32 cellular contexts compared by ENCODE assay signal in genomic region chr11:117725048-117725734, GRCh38.
DNase-seq lines count a peak whose midpoint lies in the region; ATAC-seq and TF ChIP-seq lines count a peak whose summit lies in the region.
"Had no signal": no experiment of that assay in that cellular context is flagged by ENCODE, and none has a peak within 500 bp of the region (broad histone marks: within the 10 kb centered on the region; RNA-seq: fewer than 3 reads in every experiment).

No MANE protein-coding gene starts in this region.

- no peaks in the 10 kb centered on the region for H3K36me3 ChIP-seq in Panc1 (ENCODE audit: control insufficient read depth, insufficient read depth, low read length)
- no peaks in the 10 kb centered on the region for H3K36me3 ChIP-seq in upper lobe of right lung
- no peaks in the 10 kb centered on the region for H3K36me3 ChIP-seq in Caco-2 (ENCODE audit: control insufficient read depth, insufficient read depth, low read length)
- H3K36me3 ChIP-seq: breast epithelium, gastroesophageal sphincter, thoracic aorta, uterus had no signal

- H3K27ac ChIP-seq in Panc1 (ENCODE audit: low read length), result no peak overlapping the region
- no peak overlapping the region for H3K27ac ChIP-seq in upper lobe of right lung
- H3K27ac ChIP-seq: breast epithelium, gastroesophageal sphincter, skin epidermis, thoracic aorta, uterus, VCaP had no signal

- peak; percentile 52; the same call in 1 of the 2 replicates for ATAC-seq in Panc1
- ATAC-seq in upper lobe of right lung, result no peak
- ATAC-seq: activated CD4-positive, alpha-beta T cell treated with anti-CD3 and anti-CD28 coated beads for 36 hours; activated CD8-positive, alpha-beta T cell treated with anti-CD3 and anti-CD28 coated beads, Interleukin-2, amount 10 ng/mL, durations not matched to agents 7 days and 5 days; gastroesophageal sphincter; K562; PC-3; stimulated activated naive B cell treated with anti-CD40 and anti-IgM and Interleukin-4, amounts not matched to agents 10 μg/mL and 1 μg/mL and 100 μg/mL, for 72 hours had no signal

- in situ Hi-C loops in Panc1 (cut with HindIII; ENCODE audit: low pct_unique_long_range_greater_than_20kb, low sequenced_read_pairs), result no loop called here

- H3K4me3 Mint-ChIP-seq in Caco-2 (ENCODE audit: unreplicated experiment), result no peak overlapping the region
- H3K4me3 Mint-ChIP-seq: activated CD4-positive, alpha-beta T cell treated with anti-CD3 and anti-CD28 coated beads for 36 hours; activated CD8-positive, alpha-beta T cell treated with anti-CD3 and anti-CD28 coated beads, Interleukin-2, amount 10 ng/mL, durations not matched to agents 7 days and 5 days; activated naive CD4-positive, alpha-beta T cell treated with anti-CD3 and anti-CD28 coated beads, Interleukin-2, amount 50 U/mL, for 24 hours; CD4-positive, CD25-positive, alpha-beta regulatory T cell; nephron progenitor cell; stimulated activated naive B cell treated with anti-CD40 and anti-IgM and Interleukin-4, amounts not matched to agents 10 μg/mL and 1 μg/mL and 100 μg/mL, for 72 hours had no signal

- H3K4me1 Mint-ChIP-seq in Caco-2 (ENCODE audit: low read depth, unreplicated experiment), result peaks cover 17% of the 10 kb centered on the region
- H3K4me1 Mint-ChIP-seq: activated CD4-positive, alpha-beta T cell treated with anti-CD3 and anti-CD28 coated beads for 36 hours; activated naive CD4-positive, alpha-beta T cell treated with anti-CD3 and anti-CD28 coated beads, Interleukin-2, amount 50 U/mL, for 24 hours; CD4-positive, CD25-positive, alpha-beta regulatory T cell; stimulated activated naive B cell treated with anti-CD40 and anti-IgM and Interleukin-4, amounts not matched to agents 10 μg/mL and 1 μg/mL and 100 μg/mL, for 72 hours had no signal

- H3K27me3 ChIP-seq in Panc1 (ENCODE audit: control insufficient read depth, insufficient read depth, low read length) (no peaks in the 10 kb centered on the region), upper lobe of right lung (no peaks in the 10 kb centered on the region), Caco-2 (replicated peaks; ENCODE audit: control insufficient read depth, insufficient read depth, low read length) (no peaks in the 10 kb centered on the region)
- H3K27me3 ChIP-seq: breast epithelium, uterus had no signal

- BruUV-seq in Panc1 (replicated peaks; lab: Mats Ljungman, UMichigan) (no TSS peak), Caco-2 (replicated peaks; lab: Mats Ljungman, UMichigan) (no TSS peak)

- POLR2A ChIA-PET in Panc1 (lab: Charles Lee) (no interaction called here), Caco-2 (lab: Charles Lee) (no interaction called here)

- H3K4me3 ChIP-seq in Panc1 (ENCODE audit: low read depth in 2 of 2, low read length in 2 of 2) (no peak overlapping the region), upper lobe of right lung (no peak overlapping the region), Caco-2 (ENCODE audit: low read depth, low read length) (no peak overlapping the region)
- H3K4me3 ChIP-seq: breast epithelium, gastroesophageal sphincter, K562, lung, skin epidermis, thoracic aorta, uterus had no signal

- intact Hi-C loops in Panc1 (cut with micrococcal nuclease; ENCODE audit: unreplicated experiment), result no loop called here
- intact Hi-C loops in upper lobe of right lung (cut with DNase I), result no loop called here
- intact Hi-C loops in Caco-2 (cut with micrococcal nuclease; ENCODE audit: unreplicated experiment), result no loop called here

- peak; percentile 76 for DNase-seq in NCI-H510A treated with DMSO at 0.1 percent for 48 hours (lab: John Stamatoyannopoulos, UW)
- DNase-seq in NCI-H510A (lab: John Stamatoyannopoulos, UW), result no peak
- DNase-seq in Panc1 (ENCODE audit: low read depth, low spot score), result no peak
- DNase-seq in left kidney (ENCODE audit: low read depth, low spot score), result peak; percentile 66
- peak; percentile 38 for DNase-seq in upper lobe of right lung
- no peak for DNase-seq in NCI-H2171 (lab: John Stamatoyannopoulos, UW)
- no peak for DNase-seq in globus pallidus (ENCODE audit: low spot score)
- DNase-seq in Caco-2, result no peak
- DNase-seq: activated CD4-positive, alpha-beta T cell treated with anti-CD3 and anti-CD28 coated beads for 36 hours; activated CD8-positive, alpha-beta T cell treated with anti-CD3 and anti-CD28 coated beads, Interleukin-2, amount 10 ng/mL, durations not matched to agents 7 days and 5 days; CD4-positive, CD25-positive, alpha-beta regulatory T cell; effector CD4-positive, alpha-beta T cell; EL; H7; NCI-H1105 treated with DMSO at 0.1 percent for 48 hours; NCI-H2081 treated with DMSO at 0.1 percent for 48 hours; NCI-H524 treated with DMSO at 0.1 percent for 48 hours; nephron progenitor cell; NK-92 treated with Interleukin-12 subunit alpha and Interleukin-12 subunit beta, amount 100 ng/mL, for 24 hours; PC-3; stimulated activated naive B cell treated with anti-CD40 and anti-IgM and Interleukin-4, amounts not matched to agents 10 μg/mL and 1 μg/mL and 100 μg/mL, for 72 hours; SW 1271; T-helper 9 cell; uterus had no signal

- H3K27me3 Mint-ChIP-seq in Caco-2 (ENCODE audit: insufficient read depth, unreplicated experiment), result no peaks in the 10 kb centered on the region

- no peaks in the 10 kb centered on the region for H3K36me3 Mint-ChIP-seq in Caco-2 (ENCODE audit: insufficient read depth, unreplicated experiment)
- H3K36me3 Mint-ChIP-seq: activated naive CD4-positive, alpha-beta T cell treated with anti-CD3 and anti-CD28 coated beads, Interleukin-2, amount 50 U/mL, for 24 hours; CD4-positive, CD25-positive, alpha-beta regulatory T cell had no signal

- no peak overlapping the region for H3K27ac Mint-ChIP-seq in Caco-2 (ENCODE audit: unreplicated experiment)
- H3K27ac Mint-ChIP-seq: activated CD4-positive, alpha-beta T cell treated with anti-CD3 and anti-CD28 coated beads for 36 hours; activated CD8-positive, alpha-beta T cell treated with anti-CD3 and anti-CD28 coated beads, Interleukin-2, amount 10 ng/mL, durations not matched to agents 7 days and 5 days; activated naive CD4-positive, alpha-beta T cell treated with anti-CD3 and anti-CD28 coated beads, Interleukin-2, amount 50 U/mL, for 24 hours; CD4-positive, CD25-positive, alpha-beta regulatory T cell; nephron progenitor cell; stimulated activated naive B cell treated with anti-CD40 and anti-IgM and Interleukin-4, amounts not matched to agents 10 μg/mL and 1 μg/mL and 100 μg/mL, for 72 hours had no signal

- CTCF ChIA-PET in Panc1 (lab: Charles Lee), result no interaction called here
- CTCF ChIA-PET in Caco-2 (lab: Charles Lee), result no interaction called here

- H3K9me3 Mint-ChIP-seq in Caco-2 (ENCODE audit: unreplicated experiment), result no peaks in the 10 kb centered on the region
- H3K9me3 Mint-ChIP-seq: activated naive CD4-positive, alpha-beta T cell treated with anti-CD3 and anti-CD28 coated beads, Interleukin-2, amount 50 U/mL, for 24 hours; CD4-positive, CD25-positive, alpha-beta regulatory T cell had no signal

- TF ChIP-seq CTCF in Panc1 (IDR thresholded peaks at IDR 0.05) (no peak), upper lobe of right lung (IDR thresholded peaks at IDR 0.05) (no peak), Caco-2 (IDR thresholded peaks at IDR 0.05; ENCODE audit: insufficient read depth in 1 of 2, low read depth in 1 of 2, low read length in 1 of 2, severe bottlenecking in 1 of 2, unreplicated experiment in 1 of 2) (no peak)

- H3K4me1 ChIP-seq in Panc1 (ENCODE audit: control insufficient read depth, insufficient read depth, low read length), result peaks cover 3% of the 10 kb centered on the region; the same call in 1 of the 2 replicates
- H3K4me1 ChIP-seq in upper lobe of right lung, result no peaks in the 10 kb centered on the region
- peaks cover 5% of the 10 kb centered on the region; the same call in 1 of the 2 replicates for H3K4me1 ChIP-seq in Caco-2
- H3K4me1 ChIP-seq: breast epithelium, uterus had no signal

- H3K9me3 ChIP-seq in Panc1 (ENCODE audit: control insufficient read depth, insufficient read depth, low read depth, low read length), result no peaks in the 10 kb centered on the region
- H3K9me3 ChIP-seq in upper lobe of right lung, result no peaks in the 10 kb centered on the region
- peaks cover 4% of the 10 kb centered on the region; the same call in 1 of the 2 replicates for H3K9me3 ChIP-seq in Caco-2
- H3K9me3 ChIP-seq: breast epithelium, gastroesophageal sphincter, thoracic aorta, uterus had no signal

Comparison
In these comparisons a context has a peak if more than half of its experiments do, and no peak if none do; other contexts are left out.
1. DNase-seq: peak in NCI-H510A treated with DMSO at 0.1 percent for 48 hours (single experiment), left kidney (single experiment) and upper lobe of right lung (single experiment); none in NCI-H510A (single experiment), Panc1 (single experiment), NCI-H2171 (single experiment), globus pallidus (single experiment) and Caco-2 (0 of 2).